Comparison of ENCODE assay signal across 12 cellular contexts in genomic region chr19:23957660-23958281, GRCh38. TPM values are rescaled to one million over a fixed set of nuclear protein-coding genes. Genes with fewer than 3 reads are reported as not detected.
DNase-seq lines count a peak whose midpoint lies in the region; ATAC-seq, FAIRE-seq and TF ChIP-seq lines count a peak whose summit lies in the region.
"Had no signal": no experiment of that assay in that cellular context is flagged by ENCODE, and none has a peak within 500 bp of the region (broad histone marks: within the 10 kb centered on the region; RNA-seq: fewer than 3 reads in every experiment).

No MANE protein-coding gene starts in this region.

- POLR2A ChIA-PET in A549 (lab: Yijun Ruan, JAX): no interaction called here

- no peak for TF ChIP-seq POLR2A in A549 (IDR thresholded peaks at IDR 0.05; ENCODE audit: low read length)

- WGBS in A549 (ENCODE audit: missing lambda C conversion rate): 4% methylated on average over 15 of the region's 15 CpGs

- no peak for TF ChIP-seq CTCF in A549 (IDR thresholded peaks at IDR 0.05)
- no peak for TF ChIP-seq CTCF in foreskin fibroblast (IDR thresholded peaks at IDR 0.05; ENCODE audit: low read depth, low read length)

- no peak overlapping the region for H3K4me2 ChIP-seq in A549

- TF ChIP-seq EP300 in A549 (IDR thresholded peaks at IDR 0.05): no peak

- peak; percentile 74 for FAIRE-seq in A549 (lab: Jason Lieb, UNC)
- FAIRE-seq: GM12891 had no signal

- no peak for TF ChIP-seq RAD21 in A549 (conservative IDR thresholded peaks at IDR 0.05 in 1 of 2, IDR thresholded peaks at IDR 0.05 in 1 of 2)

- no peak overlapping the region for H3K27ac ChIP-seq in A549
- H3K27ac ChIP-seq: C4-2B had no signal

- DNase-seq in A549 (ENCODE audit: low read depth in 1 of 2, low spot score in 1 of 2): peak in 1 of 2 experiments; percentile 11
- peak; percentile 93 for DNase-seq in H4 (ENCODE audit: low spot score)
- DNase-seq in SW480 (ENCODE audit: low spot score): peak; percentile 30
- peak; percentile 94 to 96 for DNase-seq in foreskin fibroblast
- DNase-seq in globus pallidus (ENCODE audit: low spot score): no peak
- no peak for DNase-seq in NOMO-1 (lab: John Stamatoyannopoulos, UW; ENCODE audit: unreplicated experiment in 2 of 2)
- no peak for DNase-seq in NK-92 treated with Interleukin-12 subunit alpha and Interleukin-12 subunit beta, amount 100 ng/mL, for 24 hours (lab: John Stamatoyannopoulos, UW)
- no peak for DNase-seq in NCI-H1092 (lab: John Stamatoyannopoulos, UW)
- DNase-seq: occipital lobe had no signal

- peaks cover 34% of the 10 kb centered on the region; the same call in 2 of the 3 replicates for H3K9me3 ChIP-seq in A549

- H3K4me3 ChIP-seq in A549 (no peak overlapping the region), foreskin fibroblast (ENCODE audit: low read depth in 1 of 2, low read length in 2 of 2) (peak overlapping the region in 1 of 2 donors; percentile 31)

- CTCF ChIA-PET in A549 (lab: Yijun Ruan, JAX): no interaction called here

- H3K4me1 ChIP-seq in A549: no peaks in the 10 kb centered on the region

- ATAC-seq in A549: no peak
- ATAC-seq: WTC11 had no signal

TF ChIP-seq in A549, 52 proteins besides CTCF, POLR2A, EP300 and RAD21:
- no peak for TF ChIP-seq REST (IDR thresholded peaks at IDR 0.05)
- no peak for TF ChIP-seq FOSL2 (IDR thresholded peaks at IDR 0.05)
- TF ChIP-seq FOSL2 (CRISPR knock-in tag; IDR thresholded peaks at IDR 0.05): peak; percentile 54

RNA-seq across cellular contexts. Expression of gene ZNF726, which starts 43.1 kb away (rescaled TPM):
- polyA plus RNA-seq in A549 (2011; rRNA removed): 1.6 and 2.1 TPM in 2 replicates
- 1.2 and 1.5 TPM in 2 replicates for polyA plus RNA-seq in A549 (2012; cell fraction: cytosol; rRNA removed)
- polyA plus RNA-seq in A549 (2012; cell fraction: nucleus; rRNA removed): 0.76 and 2.0 TPM in 2 replicates
- 0.95 to 1.3 TPM (median 1.3 TPM) in 3 replicates for polyA plus RNA-seq in A549 (2017; fragmentation: RNase III; extraction: RNeasy Plus Mini Kit Qiagen cat#74134 plus additional on column Dnase treatment)
- 2.1 and 3.5 TPM in 2 replicates for polyA minus RNA-seq in A549 (2011; rRNA and poly(A)+ RNA removed)
- total RNA-seq in H4 (2014; rRNA removed; shearing (Covaris generic)): 8.9 and 9.3 TPM in 2 replicates
- total RNA-seq: WTC11 had no signal

Comparison
In these comparisons a context has a peak if more than half of its experiments do, and no peak if none do; other contexts are left out.
1. DNase-seq: peak in H4 (single experiment), SW480 (single experiment) and foreskin fibroblast (2 of 2); none in globus pallidus (single experiment), NOMO-1 (0 of 2), NK-92 treated with Interleukin-12 subunit alpha and Interleukin-12 subunit beta, amount 100 ng/mL, for 24 hours (single experiment) and NCI-H1092 (single experiment).